ENCODE assay signal across 1 cellular context in the genomic region with DNA sequence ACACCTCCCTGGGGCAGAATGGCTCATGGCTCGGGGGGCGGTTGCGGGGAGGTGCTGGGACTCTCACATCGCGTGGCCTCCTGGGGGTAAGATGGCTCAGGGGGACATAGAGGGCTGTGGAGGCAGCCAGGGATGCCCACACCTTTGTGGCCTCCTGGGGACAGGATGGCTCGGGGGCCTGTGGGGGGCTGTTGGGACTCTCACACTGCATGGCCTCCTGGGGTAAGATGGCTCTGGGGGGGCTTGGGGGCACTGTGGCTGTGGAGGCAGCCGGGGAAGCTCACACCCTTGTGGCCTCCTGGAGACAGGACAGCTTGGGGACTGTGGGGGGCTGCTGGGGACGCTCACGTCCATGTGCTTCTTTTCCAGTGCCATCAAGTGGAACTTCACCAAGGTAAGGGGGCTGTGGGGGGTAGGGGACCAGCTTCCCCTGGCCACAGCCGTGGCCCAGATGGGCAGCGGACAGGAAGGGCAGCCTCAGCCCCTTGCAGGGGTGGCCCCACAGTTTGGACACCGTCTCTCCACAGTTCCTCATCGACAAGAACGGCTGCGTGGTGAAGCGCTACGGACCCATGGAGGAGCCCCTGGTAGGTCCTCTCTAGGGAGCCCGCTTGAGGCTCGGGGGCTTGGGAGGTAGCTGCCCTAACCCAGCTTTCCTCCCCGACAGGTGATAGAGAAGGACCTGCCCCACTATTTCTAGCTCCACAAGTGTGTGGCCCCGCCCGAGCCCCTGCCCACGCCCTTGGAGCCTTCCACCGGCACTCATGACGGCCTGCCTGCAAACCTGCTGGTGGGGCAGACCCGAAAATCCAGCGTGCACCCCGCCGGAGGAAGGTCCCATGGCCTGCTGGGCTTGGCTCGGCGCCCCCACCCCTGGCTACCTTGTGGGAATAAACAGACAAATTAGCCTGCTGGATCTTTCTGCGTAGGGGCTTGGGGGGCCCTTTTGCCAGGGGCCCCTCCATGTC.
TF ChIP-seq lines count a peak whose summit lies in the region.

No MANE protein-coding gene starts in this region.

TF ChIP-seq in A549, 52 proteins besides CTCF, POLR2A, EP300 and RAD21 (continued from another document):
- TF ChIP-seq RCOR1 (IDR thresholded peaks at IDR 0.05; ENCODE audit: low read depth, low read length) (no peak), SMC3 (IDR thresholded peaks at IDR 0.05) (no peak), ZSCAN20 (CRISPR knock-in tag; IDR thresholded peaks at IDR 0.05) (no peak), RFX5 (IDR thresholded peaks at IDR 0.05) (no peak), FOXS1 (CRISPR knock-in tag; IDR thresholded peaks at IDR 0.05) (no peak), ESRRA (IDR thresholded peaks at IDR 0.05; ENCODE audit: borderline replicate concordance, low read length) (no peak)
- TF ChIP-seq, protein P1, sequence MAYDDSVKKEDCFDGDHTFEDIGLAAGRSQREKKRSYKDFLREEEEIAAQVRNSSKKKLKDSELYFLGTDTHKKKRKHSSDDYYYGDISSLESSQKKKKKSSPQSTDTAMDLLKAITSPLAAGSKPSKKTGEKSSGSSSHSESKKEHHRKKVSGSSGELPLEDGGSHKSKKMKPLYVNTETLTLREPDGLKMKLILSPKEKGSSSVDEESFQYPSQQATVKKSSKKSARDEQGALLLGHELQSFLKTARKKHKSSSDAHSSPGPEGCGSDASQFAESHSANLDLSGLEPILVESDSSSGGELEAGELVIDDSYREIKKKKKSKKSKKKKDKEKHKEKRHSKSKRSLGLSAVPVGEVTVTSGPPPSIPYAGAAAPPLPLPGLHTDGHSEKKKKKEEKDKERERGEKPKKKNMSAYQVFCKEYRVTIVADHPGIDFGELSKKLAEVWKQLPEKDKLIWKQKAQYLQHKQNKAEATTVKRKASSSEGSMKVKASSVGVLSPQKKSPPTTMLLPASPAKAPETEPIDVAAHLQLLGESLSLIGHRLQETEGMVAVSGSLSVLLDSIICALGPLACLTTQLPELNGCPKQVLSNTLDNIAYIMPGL (CRISPR knock-in tag; IDR thresholded peaks at IDR 0.05; ENCODE audit: borderline replicate concordance), result no peak
- TF ChIP-seq, protein P2, sequence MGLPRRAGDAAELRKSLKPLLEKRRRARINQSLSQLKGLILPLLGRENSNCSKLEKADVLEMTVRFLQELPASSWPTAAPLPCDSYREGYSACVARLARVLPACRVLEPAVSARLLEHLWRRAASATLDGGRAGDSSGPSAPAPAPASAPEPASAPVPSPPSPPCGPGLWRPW (IDR thresholded peaks at IDR 0.05), result no peak
